18 cellular contexts compared by ENCODE assay signal in the genomic region with DNA sequence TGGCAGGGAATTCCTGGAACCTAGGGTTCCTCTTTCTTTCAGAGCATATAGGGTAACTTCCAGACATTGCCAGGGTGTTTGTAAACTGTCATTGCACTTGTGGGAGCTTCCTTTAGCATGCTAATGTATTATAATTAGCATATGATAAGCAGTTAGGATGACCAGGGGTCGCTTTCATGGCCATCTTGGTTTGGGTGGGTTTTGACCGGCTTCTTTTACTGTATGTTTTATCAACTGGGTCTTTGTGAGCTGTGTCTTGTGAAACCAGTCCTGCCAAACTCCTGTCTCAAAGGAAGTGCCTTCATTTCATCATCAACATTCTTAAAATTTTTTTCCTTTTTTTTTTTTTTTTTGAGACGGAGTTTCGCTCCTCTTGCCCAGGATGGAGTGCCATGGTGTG. TPM values are rescaled to one million over a fixed set of nuclear protein-coding genes. Genes with fewer than 3 reads are reported as not detected.
DNase-seq lines count a peak whose midpoint lies in the region; ATAC-seq and TF ChIP-seq lines count a peak whose summit lies in the region.
"Had no signal": no experiment of that assay in that cellular context is flagged by ENCODE, and none has a peak within 500 bp of the region (broad histone marks: within the 10 kb centered on the region; RNA-seq: fewer than 3 reads in every experiment).

No MANE protein-coding gene starts in this region.

- in situ Hi-C loops in SK-MEL-5 (cut with HindIII; ENCODE audit: low pct_unique_long_range_greater_than_20kb, low sequenced_read_pairs): no loop called here

- no peak overlapping the region for H3K9ac ChIP-seq in SK-N-SH

- H3K4me1 ChIP-seq in SK-N-SH (ENCODE audit: control insufficient read depth in 1 of 2, insufficient read depth in 2 of 2, low read depth in 1 of 2, low read length in 1 of 2): no peaks in the 10 kb centered on the region

- H3K27me3 ChIP-seq in SK-N-SH (ENCODE audit: insufficient read depth): no peaks in the 10 kb centered on the region

- H3K9me3 ChIP-seq in SK-N-SH: no peaks in the 10 kb centered on the region

- H3K36me3 ChIP-seq in SK-N-SH (replicated peaks in 1 of 2; ENCODE audit: control insufficient read depth in 1 of 2, insufficient read depth in 2 of 2, low read length in 1 of 2): no peaks in the 10 kb centered on the region

- H3K9me2 ChIP-seq in SK-N-SH: no peaks in the 10 kb centered on the region

- DNase-seq in SK-N-SH: no peak
- DNase-seq in SK-MEL-5 (ENCODE audit: low read depth, low spot score): peak; percentile 34
- DNase-seq in fibroblast of the aortic adventitia (ENCODE audit: low read depth): peak; percentile 66
- DNase-seq: activated CD8-positive, alpha-beta T cell treated with anti-CD3 and anti-CD28 coated beads for 36 hours; activated naive CD8-positive, alpha-beta T cell treated with anti-CD3 and anti-CD28 coated beads, Interleukin-2, amount 10 ng/mL, durations not matched to agents 7 days and 5 days; activated T-cell treated with anti-CD3 and anti-CD28 coated beads, Interleukin-2, amount 50 U/mL, for 72 hours; cerebellar nuclear complex; DMS53; naive thymus-derived CD8-positive, alpha-beta T cell; NCI-H2081; NCI-H524; small intestine had no signal

- ATAC-seq in SK-N-SH treated with all-trans-retinoic acid at 6 μM for 48 hours (peak; percentile 32; the same call in 2 of the 3 replicates), GM21529 (IDR thresholded peaks at IDR 0.05; ENCODE audit: unreplicated experiment) (no peak), HG02678 (IDR thresholded peaks at IDR 0.05; ENCODE audit: unreplicated experiment) (no peak), GM18909 (IDR thresholded peaks at IDR 0.05; ENCODE audit: poor library complexity, unreplicated experiment) (no peak), HG02885 (IDR thresholded peaks at IDR 0.05; ENCODE audit: poor library complexity, unreplicated experiment) (no peak)
- ATAC-seq: activated CD8-positive, alpha-beta T cell treated with anti-CD3 and anti-CD28 coated beads for 36 hours; activated T-cell treated with anti-CD3 and anti-CD28 coated beads, Interleukin-2, amount 50 U/mL, for 72 hours; naive thymus-derived CD8-positive, alpha-beta T cell had no signal

- H3K4me2 ChIP-seq in SK-N-SH: no peak overlapping the region

- H3K4me3 ChIP-seq in SK-N-SH (ENCODE audit: low read depth in 2 of 2, low read length in 1 of 2) (no peak overlapping the region), fibroblast of the aortic adventitia (ENCODE audit: low read depth, low read length) (no peak overlapping the region)

- no peak overlapping the region for H3K27ac ChIP-seq in SK-N-SH (ENCODE audit: low read depth in 2 of 2, low read length in 1 of 2)

- H3K79me2 ChIP-seq in SK-N-SH (ENCODE audit: insufficient read depth): no peaks in the 10 kb centered on the region

- TF ChIP-seq EP300 in SK-N-SH (IDR thresholded peaks at IDR 0.05; ENCODE audit: borderline replicate concordance in 1 of 2, low read depth in 1 of 2, low read length in 1 of 2): no peak

- CTCF ChIA-PET in SK-N-SH (lab: Yijun Ruan, JAX): interaction anchor here (5.0 kb wide), 1 partner anchor 153 kb away, joined by 20 read pairs; no protein-coding TSS in a partner anchor

- peaks cover 5% of the 10 kb centered on the region for H3F3A ChIP-seq in SK-N-SH (replicated peaks; ENCODE audit: insufficient read depth)

- TF ChIP-seq CTCF in SK-N-SH (IDR thresholded peaks at IDR 0.05) (no peak), fibroblast of the aortic adventitia (IDR thresholded peaks at IDR 0.05; ENCODE audit: insufficient read depth, low read length) (no peak)

- POLR2A ChIA-PET in SK-N-SH (lab: Yijun Ruan, JAX): no interaction called here

- no peak overlapping the region for H2AFZ ChIP-seq in SK-N-SH (ENCODE audit: low read depth)

- H4K20me1 ChIP-seq in SK-N-SH (ENCODE audit: insufficient read depth): no peaks in the 10 kb centered on the region

- WGBS in SK-N-SH (ENCODE audit: low lambda C conversion rate): 74% methylated on average over 4 of the region's 4 CpGs

- TF ChIP-seq RAD21 in SK-N-SH (IDR thresholded peaks at IDR 0.05; ENCODE audit: low read length): no peak

TF ChIP-seq in SK-N-SH treated with all-trans-retinoic acid at 6 μM for 48 hours, 23 proteins besides CTCF, POLR2A, EP300 and RAD21:
- TF ChIP-seq, protein P1, sequence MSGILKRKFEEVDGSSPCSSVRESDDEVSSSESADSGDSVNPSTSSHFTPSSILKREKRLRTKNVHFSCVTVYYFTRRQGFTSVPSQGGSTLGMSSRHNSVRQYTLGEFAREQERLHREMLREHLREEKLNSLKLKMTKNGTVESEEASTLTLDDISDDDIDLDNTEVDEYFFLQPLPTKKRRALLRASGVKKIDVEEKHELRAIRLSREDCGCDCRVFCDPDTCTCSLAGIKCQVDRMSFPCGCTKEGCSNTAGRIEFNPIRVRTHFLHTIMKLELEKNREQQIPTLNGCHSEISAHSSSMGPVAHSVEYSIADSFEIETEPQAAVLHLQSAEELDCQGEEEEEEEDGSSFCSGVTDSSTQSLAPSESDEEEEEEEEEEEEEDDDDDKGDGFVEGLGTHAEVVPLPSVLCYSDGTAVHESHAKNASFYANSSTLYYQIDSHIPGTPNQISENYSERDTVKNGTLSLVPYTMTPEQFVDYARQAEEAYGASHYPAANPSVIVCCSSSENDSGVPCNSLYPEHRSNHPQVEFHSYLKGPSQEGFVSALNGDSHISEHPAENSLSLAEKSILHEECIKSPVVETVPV (CRISPR knock-in tag; IDR thresholded peaks at IDR 0.05): no peak
- TF ChIP-seq, protein P2, sequence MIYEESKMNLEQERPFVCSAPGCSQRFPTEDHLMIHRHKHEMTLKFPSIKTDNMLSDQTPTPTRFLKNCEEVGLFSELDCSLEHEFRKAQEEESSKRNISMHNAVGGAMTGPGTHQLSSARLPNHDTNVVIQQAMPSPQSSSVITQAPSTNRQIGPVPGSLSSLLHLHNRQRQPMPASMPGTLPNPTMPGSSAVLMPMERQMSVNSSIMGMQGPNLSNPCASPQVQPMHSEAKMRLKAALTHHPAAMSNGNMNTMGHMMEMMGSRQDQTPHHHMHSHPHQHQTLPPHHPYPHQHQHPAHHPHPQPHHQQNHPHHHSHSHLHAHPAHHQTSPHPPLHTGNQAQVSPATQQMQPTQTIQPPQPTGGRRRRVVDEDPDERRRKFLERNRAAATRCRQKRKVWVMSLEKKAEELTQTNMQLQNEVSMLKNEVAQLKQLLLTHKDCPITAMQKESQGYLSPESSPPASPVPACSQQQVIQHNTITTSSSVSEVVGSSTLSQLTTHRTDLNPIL (CRISPR knock-in tag; IDR thresholded peaks at IDR 0.05; ENCODE audit: low read depth): no peak
- TF ChIP-seq ISL1 (CRISPR knock-in tag; IDR thresholded peaks at IDR 0.05) (no peak), TOX (CRISPR knock-in tag; IDR thresholded peaks at IDR 0.05; ENCODE audit: borderline replicate concordance) (no peak), RARB (CRISPR knock-in tag; IDR thresholded peaks at IDR 0.05) (no peak), OSR1 (CRISPR knock-in tag; IDR thresholded peaks at IDR 0.05) (no peak), BACH2 (CRISPR knock-in tag; IDR thresholded peaks at IDR 0.05; ENCODE audit: borderline replicate concordance) (no peak), PPARA (CRISPR knock-in tag; IDR thresholded peaks at IDR 0.05; ENCODE audit: borderline replicate concordance) (no peak)
TF ChIP-seq in SK-N-SH treated with all-trans-retinoic acid at 6 μM for 48 hours: peak in this region for 0.

TF ChIP-seq in SK-N-SH, 30 proteins besides CTCF, POLR2A, EP300 and RAD21:
- TF ChIP-seq TAF1 (IDR thresholded peaks at IDR 0.05; ENCODE audit: borderline replicate concordance, low read depth, low read length): no peak

RNA-seq across cellular contexts. Expression of a gene that starts 11.9 kb away (rescaled TPM):
- polyA plus RNA-seq in SK-N-SH (2012; rRNA removed): 16.5 and 18.0 TPM in 2 replicates
- polyA plus RNA-seq in SK-N-SH (2012; cell fraction: cytosol; rRNA removed): 22.3 and 26.8 TPM in 2 replicates
- 7.7 and 16.1 TPM in 2 replicates for polyA plus RNA-seq in SK-N-SH (2012; cell fraction: nucleus; rRNA removed)
- total RNA-seq in SK-MEL-5 (2014; rRNA removed; shearing (Covaris generic)): 25.7 and 27.0 TPM in 2 replicates
- 16.9 and 24.0 TPM in 2 replicates for polyA plus RNA-seq in SK-MEL-5 (2015; cell fraction: cytosol; rRNA removed)
- 21.6 and 27.0 TPM in 2 replicates for polyA plus RNA-seq in SK-MEL-5 (2015; cell fraction: nucleus; rRNA removed)
- total RNA-seq in fibroblast of the aortic adventitia (ENCODE audit: low replicate concordance): 2.9 and 44.4 TPM in 2 replicates
- total RNA-seq: naive thymus-derived CD8-positive, alpha-beta T cell had no signal
- polyA plus RNA-seq: CD14-positive monocyte; naive thymus-derived CD8-positive, alpha-beta T cell had no signal
